14 cellular contexts compared by ENCODE assay signal in genomic region chr11:93504110-93505095, GRCh38.
"Had no signal": no experiment of that assay in that cellular context is flagged by ENCODE, and none has a peak within 500 bp of the region (broad histone marks: within the 10 kb centered on the region; RNA-seq: fewer than 3 reads in every experiment).

No MANE protein-coding gene starts in this region.

- H3K4me1 ChIP-seq: gastroesophageal sphincter, testis had no signal

- H3K4me3 ChIP-seq: gastroesophageal sphincter, testis had no signal

- DNase-seq: activated CD4-positive, alpha-beta memory T cell treated with anti-CD3 and anti-CD28 coated beads, Interleukin-2, amount 10 ng/mL, durations not matched to agents 7 days and 5 days; activated CD8-positive, alpha-beta memory T cell treated with anti-CD3 and anti-CD28 coated beads, Interleukin-2, amount 50 U/mL, for 48 hours; activated naive CD4-positive, alpha-beta T cell treated with anti-CD3 and anti-CD28 coated beads, Interleukin-2, amount 50 U/mL, for 16 hours; effector memory CD8-positive, alpha-beta T cell; kidney; posterior cingulate gyrus; right cardiac atrium; SW 1271; testis had no signal

- H3K27me3 Mint-ChIP-seq: activated CD4-positive, alpha-beta memory T cell treated with anti-CD3 and anti-CD28 coated beads, Interleukin-2, amount 10 ng/mL, durations not matched to agents 7 days and 5 days; brain; central memory CD8-positive, alpha-beta T cell; effector memory CD8-positive, alpha-beta T cell; stimulated activated naive CD8-positive, alpha-beta T cell treated with anti-CD3 and anti-CD28 coated beads, Interleukin-15, Interleukin-2, amounts not matched to agents 100 ng/mL and 50 ng/mL, for 24 hours had no signal

- H3K9me3 ChIP-seq: gastroesophageal sphincter, testis had no signal

- H3K27me3 ChIP-seq: gastroesophageal sphincter, testis had no signal

- ATAC-seq: effector memory CD8-positive, alpha-beta T cell; gastroesophageal sphincter; right cardiac atrium had no signal

- H3K27ac Mint-ChIP-seq: activated CD4-positive, alpha-beta memory T cell treated with anti-CD3 and anti-CD28 coated beads, Interleukin-2, amount 10 ng/mL, durations not matched to agents 7 days and 5 days; brain; effector memory CD8-positive, alpha-beta T cell; stimulated activated naive CD8-positive, alpha-beta T cell treated with anti-CD3 and anti-CD28 coated beads, Interleukin-15, Interleukin-2, amounts not matched to agents 100 ng/mL and 50 ng/mL, for 24 hours; T-helper 2 cell treated with Interferon-gamma antibody and Interleukin-4, amounts not matched to agents 5 μg/mL and 100 μg/mL, for 36 hours had no signal

- H3K4me3 Mint-ChIP-seq: activated CD4-positive, alpha-beta memory T cell treated with anti-CD3 and anti-CD28 coated beads, Interleukin-2, amount 10 ng/mL, durations not matched to agents 7 days and 5 days; brain; central memory CD8-positive, alpha-beta T cell; effector memory CD8-positive, alpha-beta T cell; stimulated activated naive CD8-positive, alpha-beta T cell treated with anti-CD3 and anti-CD28 coated beads, Interleukin-15, Interleukin-2, amounts not matched to agents 100 ng/mL and 50 ng/mL, for 24 hours; T-helper 2 cell treated with Interferon-gamma antibody and Interleukin-4, amounts not matched to agents 5 μg/mL and 100 μg/mL, for 36 hours had no signal

- H3K9me3 Mint-ChIP-seq: central memory CD8-positive, alpha-beta T cell; effector memory CD8-positive, alpha-beta T cell; stimulated activated naive CD8-positive, alpha-beta T cell treated with anti-CD3 and anti-CD28 coated beads, Interleukin-15, Interleukin-2, amounts not matched to agents 100 ng/mL and 50 ng/mL, for 24 hours had no signal

- H3K4me1 Mint-ChIP-seq: brain; central memory CD8-positive, alpha-beta T cell had no signal

- H3K27ac ChIP-seq: gastroesophageal sphincter, testis had no signal
